1 cellular context compared by ENCODE assay signal in the genomic region with DNA sequence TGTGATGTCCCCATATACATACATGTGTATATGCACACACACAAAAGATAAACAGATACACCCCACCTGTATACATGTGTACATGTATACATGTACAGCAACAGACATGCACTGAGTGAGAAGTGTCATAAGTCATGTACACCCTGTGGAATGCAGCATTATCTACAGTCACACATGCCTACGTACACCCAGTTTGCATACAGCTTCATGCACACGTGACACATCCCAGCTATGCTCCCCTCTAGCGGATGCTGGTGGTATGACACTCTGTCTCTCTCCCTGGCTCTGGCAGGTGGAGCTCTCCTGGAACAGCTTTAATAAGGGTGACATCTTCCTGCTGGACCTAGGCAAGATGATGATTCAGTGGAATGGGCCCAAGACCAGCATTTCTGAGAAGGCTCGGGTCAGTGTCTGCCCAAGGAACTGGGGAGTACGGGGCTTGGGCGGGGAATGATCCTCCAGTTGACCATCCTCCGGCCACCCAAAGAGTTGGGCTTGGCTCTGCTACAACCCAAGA.
TF ChIP-seq lines count a peak whose summit lies in the region.

No MANE protein-coding gene starts in this region.

TF ChIP-seq in K562, 482 proteins besides CTCF, POLR2A, EP300 and RAD21 (continued from another document and continues in another):
- TF ChIP-seq CBFA2T3 (IDR thresholded peaks at IDR 0.05), result peak; percentile 81
- peak; percentile 86 for TF ChIP-seq MEIS2 (IDR thresholded peaks at IDR 0.05; ENCODE audit: partially characterized antibody)
- no peak for TF ChIP-seq PML (IDR thresholded peaks at IDR 0.05; ENCODE audit: low read length)
- no peak for TF ChIP-seq SETDB1 (IDR thresholded peaks at IDR 0.05; ENCODE audit: low read length)
- no peak for TF ChIP-seq HDAC8 (tag; IDR thresholded peaks at IDR 0.05)
- TF ChIP-seq DDX20 (tag; IDR thresholded peaks at IDR 0.05; ENCODE audit: low read depth), result no peak
- peak; percentile 69 for TF ChIP-seq TCF3 (CRISPR knock-in tag; IDR thresholded peaks at IDR 0.05)
- peak; percentile 79 for TF ChIP-seq DPF2 (IDR thresholded peaks at IDR 0.05)
- no peak for TF ChIP-seq ZNF12 (CRISPR knock-in tag; IDR thresholded peaks at IDR 0.05)
- TF ChIP-seq CBX3 (IDR thresholded peaks at IDR 0.05; ENCODE audit: borderline replicate concordance in 1 of 2, low read length in 2 of 2), result peak in 1 of 2 experiments; percentile 98; a peak in 2 of 3 replicates
- no peak for TF ChIP-seq KDM5B (IDR thresholded peaks at IDR 0.05; ENCODE audit: insufficient replicate concordance, low read depth, low read length)
- no peak for TF ChIP-seq POLR2G (IDR thresholded peaks at IDR 0.05; ENCODE audit: low read depth, low read length)
- TF ChIP-seq BHLHE40 (IDR thresholded peaks at IDR 0.05; ENCODE audit: low read length), result peak; percentile 99
- no peak for TF ChIP-seq EGR1 (conservative IDR thresholded peaks at IDR 0.05)
- no peak for TF ChIP-seq GTF2A2 (tag; IDR thresholded peaks at IDR 0.05)
- TF ChIP-seq, protein P1, sequence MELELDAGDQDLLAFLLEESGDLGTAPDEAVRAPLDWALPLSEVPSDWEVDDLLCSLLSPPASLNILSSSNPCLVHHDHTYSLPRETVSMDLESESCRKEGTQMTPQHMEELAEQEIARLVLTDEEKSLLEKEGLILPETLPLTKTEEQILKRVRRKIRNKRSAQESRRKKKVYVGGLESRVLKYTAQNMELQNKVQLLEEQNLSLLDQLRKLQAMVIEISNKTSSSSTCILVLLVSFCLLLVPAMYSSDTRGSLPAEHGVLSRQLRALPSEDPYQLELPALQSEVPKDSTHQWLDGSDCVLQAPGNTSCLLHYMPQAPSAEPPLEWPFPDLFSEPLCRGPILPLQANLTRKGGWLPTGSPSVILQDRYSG (tag; conservative IDR thresholded peaks at IDR 0.05; ENCODE audit: low read depth), result no peak; the same call in 1 of the 2 replicates
- no peak for TF ChIP-seq CEBPB (tag; IDR thresholded peaks at IDR 0.05)
- TF ChIP-seq, protein P2, sequence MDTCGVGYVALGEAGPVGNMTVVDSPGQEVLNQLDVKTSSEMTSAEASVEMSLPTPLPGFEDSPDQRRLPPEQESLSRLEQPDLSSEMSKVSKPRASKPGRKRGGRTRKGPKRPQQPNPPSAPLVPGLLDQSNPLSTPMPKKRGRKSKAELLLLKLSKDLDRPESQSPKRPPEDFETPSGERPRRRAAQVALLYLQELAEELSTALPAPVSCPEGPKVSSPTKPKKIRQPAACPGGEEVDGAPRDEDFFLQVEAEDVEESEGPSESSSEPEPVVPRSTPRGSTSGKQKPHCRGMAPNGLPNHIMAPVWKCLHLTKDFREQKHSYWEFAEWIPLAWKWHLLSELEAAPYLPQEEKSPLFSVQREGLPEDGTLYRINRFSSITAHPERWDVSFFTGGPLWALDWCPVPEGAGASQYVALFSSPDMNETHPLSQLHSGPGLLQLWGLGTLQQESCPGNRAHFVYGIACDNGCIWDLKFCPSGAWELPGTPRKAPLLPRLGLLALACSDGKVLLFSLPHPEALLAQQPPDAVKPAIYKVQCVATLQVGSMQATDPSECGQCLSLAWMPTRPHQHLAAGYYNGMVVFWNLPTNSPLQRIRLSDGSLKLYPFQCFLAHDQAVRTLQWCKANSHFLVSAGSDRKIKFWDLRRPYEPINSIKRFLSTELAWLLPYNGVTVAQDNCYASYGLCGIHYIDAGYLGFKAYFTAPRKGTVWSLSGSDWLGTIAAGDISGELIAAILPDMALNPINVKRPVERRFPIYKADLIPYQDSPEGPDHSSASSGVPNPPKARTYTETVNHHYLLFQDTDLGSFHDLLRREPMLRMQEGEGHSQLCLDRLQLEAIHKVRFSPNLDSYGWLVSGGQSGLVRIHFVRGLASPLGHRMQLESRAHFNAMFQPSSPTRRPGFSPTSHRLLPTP (IDR thresholded peaks at IDR 0.05; ENCODE audit: borderline replicate concordance, extremely low read depth, insufficient read length), result no peak
- TF ChIP-seq, protein P3, sequence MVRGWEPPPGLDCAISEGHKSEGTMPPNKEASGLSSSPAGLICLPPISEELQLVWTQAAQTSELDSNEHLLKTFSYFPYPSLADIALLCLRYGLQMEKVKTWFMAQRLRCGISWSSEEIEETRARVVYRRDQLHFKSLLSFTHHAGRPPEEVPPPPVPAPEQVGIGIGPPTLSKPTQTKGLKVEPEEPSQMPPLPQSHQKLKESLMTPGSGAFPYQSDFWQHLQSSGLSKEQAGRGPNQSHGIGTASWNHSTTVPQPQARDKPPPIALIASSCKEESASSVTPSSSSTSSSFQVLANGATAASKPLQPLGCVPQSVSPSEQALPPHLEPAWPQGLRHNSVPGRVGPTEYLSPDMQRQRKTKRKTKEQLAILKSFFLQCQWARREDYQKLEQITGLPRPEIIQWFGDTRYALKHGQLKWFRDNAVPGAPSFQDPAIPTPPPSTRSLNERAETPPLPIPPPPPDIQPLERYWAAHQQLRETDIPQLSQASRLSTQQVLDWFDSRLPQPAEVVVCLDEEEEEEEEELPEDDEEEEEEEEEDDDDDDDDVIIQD (CRISPR knock-in tag; IDR thresholded peaks at IDR 0.05), result no peak
- TF ChIP-seq, protein P4, sequence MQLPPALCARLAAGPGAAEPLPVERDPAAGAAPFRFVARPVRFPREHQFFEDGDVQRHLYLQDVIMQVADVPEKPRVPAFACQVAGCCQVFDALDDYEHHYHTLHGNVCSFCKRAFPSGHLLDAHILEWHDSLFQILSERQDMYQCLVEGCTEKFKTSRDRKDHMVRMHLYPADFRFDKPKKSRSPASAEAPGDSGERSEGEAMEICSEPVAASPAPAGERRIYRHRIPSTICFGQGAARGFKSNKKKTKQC (CRISPR knock-in tag; IDR thresholded peaks at IDR 0.05), result no peak
- TF ChIP-seq, protein P5, sequence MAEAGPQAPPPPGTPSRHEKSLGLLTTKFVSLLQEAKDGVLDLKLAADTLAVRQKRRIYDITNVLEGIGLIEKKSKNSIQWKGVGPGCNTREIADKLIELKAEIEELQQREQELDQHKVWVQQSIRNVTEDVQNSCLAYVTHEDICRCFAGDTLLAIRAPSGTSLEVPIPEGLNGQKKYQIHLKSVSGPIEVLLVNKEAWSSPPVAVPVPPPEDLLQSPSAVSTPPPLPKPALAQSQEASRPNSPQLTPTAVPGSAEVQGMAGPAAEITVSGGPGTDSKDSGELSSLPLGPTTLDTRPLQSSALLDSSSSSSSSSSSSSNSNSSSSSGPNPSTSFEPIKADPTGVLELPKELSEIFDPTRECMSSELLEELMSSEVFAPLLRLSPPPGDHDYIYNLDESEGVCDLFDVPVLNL (CRISPR knock-in tag; IDR thresholded peaks at IDR 0.05; ENCODE audit: low read depth), result no peak; the same call in 1 of the 2 replicates
- TF ChIP-seq, protein P6, sequence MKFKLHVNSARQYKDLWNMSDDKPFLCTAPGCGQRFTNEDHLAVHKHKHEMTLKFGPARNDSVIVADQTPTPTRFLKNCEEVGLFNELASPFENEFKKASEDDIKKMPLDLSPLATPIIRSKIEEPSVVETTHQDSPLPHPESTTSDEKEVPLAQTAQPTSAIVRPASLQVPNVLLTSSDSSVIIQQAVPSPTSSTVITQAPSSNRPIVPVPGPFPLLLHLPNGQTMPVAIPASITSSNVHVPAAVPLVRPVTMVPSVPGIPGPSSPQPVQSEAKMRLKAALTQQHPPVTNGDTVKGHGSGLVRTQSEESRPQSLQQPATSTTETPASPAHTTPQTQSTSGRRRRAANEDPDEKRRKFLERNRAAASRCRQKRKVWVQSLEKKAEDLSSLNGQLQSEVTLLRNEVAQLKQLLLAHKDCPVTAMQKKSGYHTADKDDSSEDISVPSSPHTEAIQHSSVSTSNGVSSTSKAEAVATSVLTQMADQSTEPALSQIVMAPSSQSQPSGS (CRISPR knock-in tag; IDR thresholded peaks at IDR 0.05), result no peak
- TF ChIP-seq ZNF436 (CRISPR knock-in tag; IDR thresholded peaks at IDR 0.05), result no peak
- TF ChIP-seq LCOR (CRISPR knock-in tag; IDR thresholded peaks at IDR 0.05), result no peak
- TF ChIP-seq SRSF3 (IDR thresholded peaks at IDR 0.05; ENCODE audit: insufficient read depth, low read length), result no peak
- no peak for TF ChIP-seq FOXJ3 (CRISPR knock-in tag; IDR thresholded peaks at IDR 0.05)
- TF ChIP-seq EZH2 (IDR thresholded peaks at IDR 0.05; ENCODE audit: borderline replicate concordance, low read depth, low read length), result no peak
- no peak for TF ChIP-seq GTF2E2 (tag; IDR thresholded peaks at IDR 0.05)
- peak; percentile 51; the same call in 1 of the 2 replicates for TF ChIP-seq ESRRA (IDR thresholded peaks at IDR 0.05; ENCODE audit: borderline replicate concordance, low read depth)
- TF ChIP-seq ZNF121 (CRISPR knock-in tag; conservative IDR thresholded peaks at IDR 0.05), result no peak
- TF ChIP-seq, protein P7, sequence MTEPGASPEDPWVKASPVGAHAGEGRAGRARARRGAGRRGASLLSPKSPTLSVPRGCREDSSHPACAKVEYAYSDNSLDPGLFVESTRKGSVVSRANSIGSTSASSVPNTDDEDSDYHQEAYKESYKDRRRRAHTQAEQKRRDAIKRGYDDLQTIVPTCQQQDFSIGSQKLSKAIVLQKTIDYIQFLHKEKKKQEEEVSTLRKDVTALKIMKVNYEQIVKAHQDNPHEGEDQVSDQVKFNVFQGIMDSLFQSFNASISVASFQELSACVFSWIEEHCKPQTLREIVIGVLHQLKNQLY (CRISPR knock-in tag; conservative IDR thresholded peaks at IDR 0.05), result 0 out of 4 replicates have a peak, but pooled peaks of 1 of the 2 experiments have one; percentile 56
- TF ChIP-seq, protein P8, sequence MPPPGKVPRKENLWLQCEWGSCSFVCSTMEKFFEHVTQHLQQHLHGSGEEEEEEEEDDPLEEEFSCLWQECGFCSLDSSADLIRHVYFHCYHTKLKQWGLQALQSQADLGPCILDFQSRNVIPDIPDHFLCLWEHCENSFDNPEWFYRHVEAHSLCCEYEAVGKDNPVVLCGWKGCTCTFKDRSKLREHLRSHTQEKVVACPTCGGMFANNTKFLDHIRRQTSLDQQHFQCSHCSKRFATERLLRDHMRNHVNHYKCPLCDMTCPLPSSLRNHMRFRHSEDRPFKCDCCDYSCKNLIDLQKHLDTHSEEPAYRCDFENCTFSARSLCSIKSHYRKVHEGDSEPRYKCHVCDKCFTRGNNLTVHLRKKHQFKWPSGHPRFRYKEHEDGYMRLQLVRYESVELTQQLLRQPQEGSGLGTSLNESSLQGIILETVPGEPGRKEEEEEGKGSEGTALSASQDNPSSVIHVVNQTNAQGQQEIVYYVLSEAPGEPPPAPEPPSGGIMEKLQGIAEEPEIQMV (tag; conservative IDR thresholded peaks at IDR 0.05; ENCODE audit: low read depth), result no peak
- TF ChIP-seq ZFP30 (CRISPR knock-in tag; IDR thresholded peaks at IDR 0.05; ENCODE audit: borderline replicate concordance), result no peak
- no peak for TF ChIP-seq ZNF589 (CRISPR knock-in tag; IDR thresholded peaks at IDR 0.05; ENCODE audit: low read depth)
- peak; percentile 51 for TF ChIP-seq SP1 (CRISPR knock-in tag; IDR thresholded peaks at IDR 0.05)
- no peak; the same call in 1 of the 2 replicates for TF ChIP-seq ZNF324 (CRISPR knock-in tag; IDR thresholded peaks at IDR 0.05)
- TF ChIP-seq, protein P9, sequence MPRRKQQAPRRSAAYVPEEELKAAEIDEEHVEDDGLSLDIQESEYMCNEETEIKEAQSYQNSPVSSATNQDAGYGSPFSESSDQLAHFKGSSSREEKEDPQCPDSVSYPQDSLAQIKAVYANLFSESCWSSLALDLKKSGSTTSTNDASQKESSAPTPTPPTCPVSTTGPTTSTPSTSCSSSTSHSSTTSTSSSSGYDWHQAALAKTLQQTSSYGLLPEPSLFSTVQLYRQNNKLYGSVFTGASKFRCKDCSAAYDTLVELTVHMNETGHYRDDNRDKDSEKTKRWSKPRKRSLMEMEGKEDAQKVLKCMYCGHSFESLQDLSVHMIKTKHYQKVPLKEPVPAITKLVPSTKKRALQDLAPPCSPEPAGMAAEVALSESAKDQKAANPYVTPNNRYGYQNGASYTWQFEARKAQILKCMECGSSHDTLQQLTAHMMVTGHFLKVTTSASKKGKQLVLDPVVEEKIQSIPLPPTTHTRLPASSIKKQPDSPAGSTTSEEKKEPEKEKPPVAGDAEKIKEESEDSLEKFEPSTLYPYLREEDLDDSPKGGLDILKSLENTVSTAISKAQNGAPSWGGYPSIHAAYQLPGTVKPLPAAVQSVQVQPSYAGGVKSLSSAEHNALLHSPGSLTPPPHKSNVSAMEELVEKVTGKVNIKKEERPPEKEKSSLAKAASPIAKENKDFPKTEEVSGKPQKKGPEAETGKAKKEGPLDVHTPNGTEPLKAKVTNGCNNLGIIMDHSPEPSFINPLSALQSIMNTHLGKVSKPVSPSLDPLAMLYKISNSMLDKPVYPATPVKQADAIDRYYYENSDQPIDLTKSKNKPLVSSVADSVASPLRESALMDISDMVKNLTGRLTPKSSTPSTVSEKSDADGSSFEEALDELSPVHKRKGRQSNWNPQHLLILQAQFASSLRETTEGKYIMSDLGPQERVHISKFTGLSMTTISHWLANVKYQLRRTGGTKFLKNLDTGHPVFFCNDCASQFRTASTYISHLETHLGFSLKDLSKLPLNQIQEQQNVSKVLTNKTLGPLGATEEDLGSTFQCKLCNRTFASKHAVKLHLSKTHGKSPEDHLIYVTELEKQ (CRISPR knock-in tag; IDR thresholded peaks at IDR 0.05), result no peak
- TF ChIP-seq POLR2AphosphoS5 (IDR thresholded peaks at IDR 0.05; ENCODE audit: control insufficient read depth, insufficient read depth, low read depth, low read length), result peak; percentile 47; the same call in 1 of the 2 replicates
- peak; percentile 53; the same call in 1 of the 2 replicates for TF ChIP-seq ZEB2 (IDR thresholded peaks at IDR 0.05)
- TF ChIP-seq PCBP1 (IDR thresholded peaks at IDR 0.05; ENCODE audit: low read depth, low read length, poor library complexity, severe bottlenecking), result no peak
- no peak for TF ChIP-seq MAFG (tag; conservative IDR thresholded peaks at IDR 0.05)
- TF ChIP-seq TAF15 (IDR thresholded peaks at IDR 0.05; ENCODE audit: low read depth, low read length), result no peak
- no peak for TF ChIP-seq ELF4 (CRISPR knock-in tag; IDR thresholded peaks at IDR 0.05)
- TF ChIP-seq PCBP2 (IDR thresholded peaks at IDR 0.05; ENCODE audit: low read depth, low read length, poor library complexity, severe bottlenecking), result no peak
- peak; percentile 82 for TF ChIP-seq CTBP1 (IDR thresholded peaks at IDR 0.05; ENCODE audit: borderline replicate concordance)
